In the genomic region with DNA sequence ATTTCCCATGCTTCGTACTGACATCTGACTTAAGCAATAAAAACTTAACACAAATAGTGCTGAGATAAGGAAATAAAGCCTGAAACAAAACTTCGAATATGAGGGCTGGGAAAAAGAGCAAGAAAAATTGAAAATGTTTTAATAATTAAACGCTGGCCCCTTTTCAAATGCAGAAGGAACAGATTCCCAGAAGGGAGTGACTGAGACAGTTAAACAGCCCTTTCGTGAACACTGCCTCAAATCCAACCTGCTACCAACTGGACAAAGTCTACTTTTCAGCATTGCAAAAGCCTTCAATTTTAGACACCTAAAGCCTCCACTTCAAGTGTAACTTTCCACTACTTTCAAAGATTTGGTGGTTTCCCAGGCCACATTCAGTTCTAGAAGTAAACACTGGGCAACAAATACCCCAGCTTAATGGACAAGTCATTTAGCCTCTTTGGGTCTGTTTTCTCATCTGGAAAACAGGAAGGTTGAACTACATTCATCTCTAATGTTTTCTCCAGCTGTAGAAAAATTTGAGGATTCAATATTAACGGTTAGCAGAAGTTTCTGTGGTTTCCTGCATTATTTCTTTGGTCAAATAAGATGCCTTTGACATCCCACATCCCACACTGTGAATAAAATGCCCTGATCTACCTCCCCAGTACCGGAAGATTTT, we compare ENCODE assay signal across 7 cellular contexts. TPM values are rescaled to one million over a fixed set of nuclear protein-coding genes. Genes with fewer than 3 reads are reported as not detected.
DNase-seq lines count a peak whose midpoint lies in the region; ATAC-seq and TF ChIP-seq lines count a peak whose summit lies in the region.

No MANE protein-coding gene starts in this region.

- H3K4me3 ChIP-seq in Panc1 (ENCODE audit: low read depth in 2 of 2, low read length in 2 of 2): no peak overlapping the region
- H3K4me3 ChIP-seq in fibroblast of mammary gland (ENCODE audit: control insufficient read depth, low read depth, low read length): no peak overlapping the region

- H3K9me3 ChIP-seq in Panc1 (ENCODE audit: control insufficient read depth, insufficient read depth, low read depth, low read length): no peaks in the 10 kb centered on the region

- H3K36me3 ChIP-seq in Panc1 (ENCODE audit: control insufficient read depth, insufficient read depth, low read length): no peaks in the 10 kb centered on the region

- no peaks in the 10 kb centered on the region for H3K36me3 Mint-ChIP-seq in stimulated activated naive CD8-positive, alpha-beta T cell treated with anti-CD3 and anti-CD28 coated beads, Interleukin-15, Interleukin-2, amounts not matched to agents 100 ng/mL and 50 ng/mL, for 24 hours (ENCODE audit: low read depth)

- BruUV-seq in Panc1 (replicated peaks; lab: Mats Ljungman, UMichigan): TSS peak; percentile 26

- no peaks in the 10 kb centered on the region for H3K27me3 Mint-ChIP-seq in stimulated activated naive CD8-positive, alpha-beta T cell treated with anti-CD3 and anti-CD28 coated beads, Interleukin-15, Interleukin-2, amounts not matched to agents 100 ng/mL and 50 ng/mL, for 24 hours

- no peaks in the 10 kb centered on the region for H3K9me3 Mint-ChIP-seq in stimulated activated naive CD8-positive, alpha-beta T cell treated with anti-CD3 and anti-CD28 coated beads, Interleukin-15, Interleukin-2, amounts not matched to agents 100 ng/mL and 50 ng/mL, for 24 hours

- POLR2A ChIA-PET in Panc1 (lab: Charles Lee): no interaction called here

- peak overlapping the region; percentile 89 for H3K27ac Mint-ChIP-seq in stimulated activated naive CD8-positive, alpha-beta T cell treated with anti-CD3 and anti-CD28 coated beads, Interleukin-15, Interleukin-2, amounts not matched to agents 100 ng/mL and 50 ng/mL, for 24 hours

- in situ Hi-C loops in Panc1 (cut with HindIII; ENCODE audit: low pct_unique_long_range_greater_than_20kb, low sequenced_read_pairs): no loop called here

- peak overlapping the region; percentile 80 for H3K4me3 Mint-ChIP-seq in stimulated activated naive CD8-positive, alpha-beta T cell treated with anti-CD3 and anti-CD28 coated beads, Interleukin-15, Interleukin-2, amounts not matched to agents 100 ng/mL and 50 ng/mL, for 24 hours

- ATAC-seq in GM21737 (IDR thresholded peaks at IDR 0.05; ENCODE audit: unreplicated experiment): peak; percentile 33
- ATAC-seq in Panc1: peak; percentile 19; the same call in 1 of the 2 replicates
- ATAC-seq in HG02852 (IDR thresholded peaks at IDR 0.05; ENCODE audit: unreplicated experiment): no peak

- peaks cover 79% of the 10 kb centered on the region for H3K4me1 Mint-ChIP-seq in stimulated activated naive CD8-positive, alpha-beta T cell treated with anti-CD3 and anti-CD28 coated beads, Interleukin-15, Interleukin-2, amounts not matched to agents 100 ng/mL and 50 ng/mL, for 24 hours (ENCODE audit: low read depth)

- peaks cover 12% of the 10 kb centered on the region for H3K4me1 ChIP-seq in Panc1 (ENCODE audit: control insufficient read depth, insufficient read depth, low read length)

- DNase-seq in Panc1 (ENCODE audit: low read depth, low spot score): no peak
- peak; percentile 20 for DNase-seq in fibroblast of mammary gland (ENCODE audit: low read depth)
- DNase-seq in NCI-H1930 (lab: John Stamatoyannopoulos, UW): no peak
- no peak for DNase-seq in NCI-H748 treated with DMSO at 0.1 percent for 48 hours (lab: John Stamatoyannopoulos, UW)

- CTCF ChIA-PET in Panc1 (lab: Charles Lee): no interaction called here

- intact Hi-C loops in Panc1 (cut with micrococcal nuclease; ENCODE audit: unreplicated experiment): no loop called here

- H3K27ac ChIP-seq in Panc1 (ENCODE audit: low read length): peak overlapping the region; percentile 3; the same call in 1 of the 2 replicates

- TF ChIP-seq CTCF in Panc1 (IDR thresholded peaks at IDR 0.05): no peak
- TF ChIP-seq CTCF in fibroblast of mammary gland (conservative IDR thresholded peaks at IDR 0.05; ENCODE audit: control insufficient read depth, insufficient read depth, low read depth, low read length): no peak

- H3K27me3 ChIP-seq in Panc1 (ENCODE audit: control insufficient read depth, insufficient read depth, low read length): no peaks in the 10 kb centered on the region

RNA-seq across cellular contexts. Expression of a gene that starts 11.8 kb away (rescaled TPM):
- total RNA-seq in Panc1 (2021; ENCODE audit: unreplicated experiment): 38.4 TPM
- 19.4 TPM for polyA plus RNA-seq in Panc1 (2012; ENCODE audit: insufficient read length)
